8 cellular contexts compared by ENCODE assay signal in genomic region chr16:58299757-58300349, GRCh38. TPM values are rescaled to one million over a fixed set of nuclear protein-coding genes. Genes with fewer than 3 reads are reported as not detected.
DNase-seq lines count a peak whose midpoint lies in the region; ATAC-seq lines count a peak whose summit lies in the region.

No MANE protein-coding gene starts in this region.

- peak overlapping the region; percentile 70 for H3K27ac Mint-ChIP-seq in activated T-cell treated with anti-CD3 and anti-CD28 coated beads, Interleukin-2, amount 50 U/mL, for 72 hours

- H3K4me3 Mint-ChIP-seq in activated T-cell treated with anti-CD3 and anti-CD28 coated beads, Interleukin-2, amount 50 U/mL, for 72 hours = no peak overlapping the region
- H3K4me3 Mint-ChIP-seq in activated T-cell treated with anti-CD3 and anti-CD28 coated beads, Interleukin-2, amount 50 U/mL, for 4 hours = no peak overlapping the region

- peak in 1 of 2 donors; percentile 23 for ATAC-seq in activated T-cell treated with anti-CD3 and anti-CD28 coated beads, Interleukin-2, amount 50 U/mL, for 72 hours (replicated peaks in 1 of 2)
- no peak for ATAC-seq in activated T-cell treated with anti-CD3 and anti-CD28 coated beads, Interleukin-2, amount 50 U/mL, for 4 hours
- ATAC-seq in HG03378 (IDR thresholded peaks at IDR 0.05; ENCODE audit: unreplicated experiment) (no peak), GM18873 (IDR thresholded peaks at IDR 0.05; ENCODE audit: low FRiP score, unreplicated experiment) (no peak)

- H3K9me3 Mint-ChIP-seq in activated T-cell treated with anti-CD3 and anti-CD28 coated beads, Interleukin-2, amount 50 U/mL, for 72 hours = no peaks in the 10 kb centered on the region
- H3K9me3 Mint-ChIP-seq in activated T-cell treated with anti-CD3 and anti-CD28 coated beads, Interleukin-2, amount 50 U/mL, for 4 hours = peaks cover 8% of the 10 kb centered on the region

- peak; percentile 30 to 34 for DNase-seq in activated T-cell treated with anti-CD3 and anti-CD28 coated beads, Interleukin-2, amount 50 U/mL, for 72 hours
- no peak for DNase-seq in activated T-cell treated with anti-CD3 and anti-CD28 coated beads, Interleukin-2, amount 50 U/mL, for 4 hours
- DNase-seq in NCI-H69 (lab: John Stamatoyannopoulos, UW) (peak; percentile 25), dermis blood vessel endothelial cell (peak; percentile 64), inferior parietal cortex (ENCODE audit: extremely low spot score) (no peak)
- DNase-seq in stimulated activated CD8-positive, alpha-beta memory T cell treated with anti-CD3 and anti-CD28 coated beads, Interleukin-12 subunit alpha, Interleukin-12 subunit beta, amount 100 ng/mL, for 1 hour (ENCODE audit: low read depth) = peak; percentile 1

- peaks cover 0 to 3% of the 10 kb centered on the region in 2 donors for H3K36me3 Mint-ChIP-seq in activated T-cell treated with anti-CD3 and anti-CD28 coated beads, Interleukin-2, amount 50 U/mL, for 72 hours (ENCODE audit: insufficient read depth in 2 of 2)
- H3K36me3 Mint-ChIP-seq in activated T-cell treated with anti-CD3 and anti-CD28 coated beads, Interleukin-2, amount 50 U/mL, for 4 hours (ENCODE audit: insufficient read depth) = no peaks in the 10 kb centered on the region

- H3K27me3 Mint-ChIP-seq in activated T-cell treated with anti-CD3 and anti-CD28 coated beads, Interleukin-2, amount 50 U/mL, for 72 hours (ENCODE audit: low read depth) = peaks cover 10% of the 10 kb centered on the region
- H3K27me3 Mint-ChIP-seq in activated T-cell treated with anti-CD3 and anti-CD28 coated beads, Interleukin-2, amount 50 U/mL, for 4 hours (ENCODE audit: low read depth) = peaks cover 12% of the 10 kb centered on the region

- H3K4me1 Mint-ChIP-seq in activated T-cell treated with anti-CD3 and anti-CD28 coated beads, Interleukin-2, amount 50 U/mL, for 72 hours (ENCODE audit: low read depth) = no peaks in the 10 kb centered on the region
- no peaks in the 10 kb centered on the region for H3K4me1 Mint-ChIP-seq in activated T-cell treated with anti-CD3 and anti-CD28 coated beads, Interleukin-2, amount 50 U/mL, for 4 hours (ENCODE audit: low read depth)

RNA-seq across cellular contexts. Expression of gene PRSS54, which starts 5.0 kb away (rescaled TPM):
- total RNA-seq in activated T-cell treated with anti-CD3 and anti-CD28 coated beads, Interleukin-2, amount 50 U/mL, for 72 hours = not detected
- total RNA-seq in activated T-cell treated with anti-CD3 and anti-CD28 coated beads, Interleukin-2, amount 50 U/mL, for 4 hours = not detected
- total RNA-seq in dermis blood vessel endothelial cell = not detected in 2 replicates

Comparison
In these comparisons a context has a peak if more than half of its experiments do, and no peak if none do; other contexts are left out.
1. DNase-seq: peak in activated T-cell treated with anti-CD3 and anti-CD28 coated beads, Interleukin-2, amount 50 U/mL, for 72 hours (2 of 2), NCI-H69 (single experiment), dermis blood vessel endothelial cell (single experiment) and stimulated activated CD8-positive, alpha-beta memory T cell treated with anti-CD3 and anti-CD28 coated beads, Interleukin-12 subunit alpha, Interleukin-12 subunit beta, amount 100 ng/mL, for 1 hour (single experiment); none in activated T-cell treated with anti-CD3 and anti-CD28 coated beads, Interleukin-2, amount 50 U/mL, for 4 hours (single experiment) and inferior parietal cortex (single experiment).